17 cellular contexts compared by ENCODE assay signal in the genomic region with DNA sequence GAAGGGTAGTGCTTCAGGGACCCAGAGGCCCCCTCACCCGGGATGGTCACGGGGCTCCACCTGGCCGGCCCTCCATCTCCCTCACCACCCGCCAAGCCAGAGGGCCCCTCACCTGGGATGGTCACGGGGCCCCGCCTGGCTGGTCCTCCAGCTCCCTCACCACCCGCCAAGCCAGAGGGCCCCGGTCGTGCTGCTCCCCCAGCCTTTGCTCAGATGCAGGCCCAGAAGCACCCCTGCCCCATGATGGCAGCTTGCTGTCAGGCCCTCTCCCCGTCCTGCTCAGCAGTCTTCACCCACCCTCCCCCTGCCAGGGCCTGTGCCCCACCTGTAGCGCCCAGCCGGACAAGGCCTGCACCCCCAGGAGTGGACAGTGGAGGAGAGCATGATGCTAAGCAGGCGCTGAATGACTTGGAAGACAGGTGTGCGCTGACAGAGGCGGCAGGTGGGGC.
"Had no signal": no experiment of that assay in that cellular context is flagged by ENCODE, and none has a peak within 500 bp of the region (broad histone marks: within the 10 kb centered on the region; RNA-seq: fewer than 3 reads in every experiment).

No MANE protein-coding gene starts in this region.

- H3K4me1 ChIP-seq: ascending aorta, breast epithelium had no signal

- H3K9me3 ChIP-seq: ascending aorta, breast epithelium, lower lobe of right lung, neutrophil, thyroid gland had no signal

- H3K36me3 ChIP-seq: ascending aorta, breast epithelium, lower lobe of right lung, neutrophil, thyroid gland had no signal

- DNase-seq: activated CD4-positive, CD25-positive, alpha-beta regulatory T cell treated with anti-CD3 and anti-CD28 coated beads, Interleukin-2, amount 50 U/mL, for 72 hours; activated naive CD4-positive, alpha-beta T cell treated with anti-CD3 and anti-CD28 coated beads for 36 hours; cerebellar nuclear complex; effector CD8-positive, alpha-beta T cell; foreskin fibroblast; head of caudate nucleus; immature natural killer cell; left cardiac atrium; lower lobe of right lung; naive B cell; stimulated activated CD4-positive, alpha-beta T cell treated with anti-CD3 and anti-CD28 coated beads, Interleukin-12 subunit alpha, Interleukin-12 subunit beta, amount 100 ng/mL, for 4 hours; stimulated activated CD4-positive, alpha-beta T cell treated with anti-CD3 and anti-CD28 coated beads, Interleukin-2, amount 100 ng/mL, for 24 hours; thyroid gland had no signal

- ATAC-seq: left cardiac atrium, lower lobe of right lung had no signal

- H3K27ac ChIP-seq: ascending aorta, breast epithelium, lower lobe of right lung, neutrophil, thyroid gland had no signal

- H3K27me3 ChIP-seq: ascending aorta, breast epithelium, thyroid gland had no signal

- FAIRE-seq: endothelial cell of umbilical vein had no signal

- H3K4me3 ChIP-seq: ascending aorta, breast epithelium, lower lobe of right lung, thyroid gland had no signal
